22 cellular contexts compared by ENCODE assay signal in the genomic region with DNA sequence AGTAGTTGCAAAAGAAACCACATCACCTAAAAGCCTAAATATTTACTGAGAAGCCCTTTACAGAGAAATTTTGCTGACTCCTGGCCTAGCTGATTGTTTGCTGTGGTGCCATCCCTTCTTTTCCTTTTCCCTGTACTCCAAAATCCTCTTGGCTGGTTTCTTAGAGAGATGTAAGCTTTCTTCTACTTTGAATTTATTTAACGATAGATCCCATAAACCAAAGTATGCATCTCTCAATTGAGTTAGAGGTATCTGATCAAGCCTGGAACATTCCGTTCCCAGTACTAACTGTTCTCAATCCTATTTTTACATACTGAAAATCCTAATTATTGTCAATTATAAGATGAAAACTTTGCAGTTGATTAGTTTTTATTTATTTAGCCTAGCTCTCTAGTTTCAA. TPM values are rescaled to one million over a fixed set of nuclear protein-coding genes. Genes with fewer than 3 reads are reported as not detected.
DNase-seq lines count a peak whose midpoint lies in the region; ATAC-seq, FAIRE-seq and TF ChIP-seq lines count a peak whose summit lies in the region.
"Had no signal": no experiment of that assay in that cellular context is flagged by ENCODE, and none has a peak within 500 bp of the region (broad histone marks: within the 10 kb centered on the region; RNA-seq: fewer than 3 reads in every experiment).

No MANE protein-coding gene starts in this region.

- CTCF ChIA-PET in A549 (lab: Yijun Ruan, JAX), result no interaction called here

- FAIRE-seq in A549 (lab: Jason Lieb, UNC), result no peak
- FAIRE-seq: GM12878, keratinocyte, small intestine had no signal

- POLR2A ChIA-PET in A549 (lab: Yijun Ruan, JAX), result interaction anchor here (0.5 kb wide), 1 partner anchor 219 kb away, joined by 7 read pairs; no protein-coding TSS in a partner anchor

- H4K20me1 ChIP-seq in osteoblast (ENCODE audit: insufficient read depth, low read length), result no peaks in the 10 kb centered on the region

- ATAC-seq in A549 (no peak), GM21381 (IDR thresholded peaks at IDR 0.05; ENCODE audit: unreplicated experiment) (no peak)
- ATAC-seq: GM12878; naive thymus-derived CD8-positive, alpha-beta T cell had no signal

- peaks cover 18% of the 10 kb centered on the region for H3K4me1 ChIP-seq in A549
- H3K4me1 ChIP-seq in prostate gland (replicated peaks), result peaks cover 11% of the 10 kb centered on the region
- H3K4me1 ChIP-seq in osteoblast (ENCODE audit: insufficient read depth, low read length), result peaks cover 6% of the 10 kb centered on the region
- H3K4me1 ChIP-seq: uterus had no signal

- H3K36me3 ChIP-seq in prostate gland (no peaks in the 10 kb centered on the region), osteoblast (ENCODE audit: insufficient read depth, low read length) (no peaks in the 10 kb centered on the region)
- H3K36me3 ChIP-seq: uterus had no signal

- H3K4me2 ChIP-seq in A549, result 0 out of 3 replicates have a peak overlapping the region, but pooled peaks have one; percentile 24
- H3K4me2 ChIP-seq in osteoblast (ENCODE audit: insufficient read depth, low read length), result no peak overlapping the region

- DNase-seq in A549 (ENCODE audit: low read depth in 1 of 2, low spot score in 1 of 2) (no peak), LNCaP clone FGC (ENCODE audit: low read depth) (peak; percentile 50), epithelial cell of prostate (ENCODE audit: low read depth, low spot score) (no peak), prostate gland (ENCODE audit: low spot score) (peak; percentile 23), DMS 273 treated with DMSO at 0.1 percent for 48 hours (lab: John Stamatoyannopoulos, UW) (no peak), osteoblast (ENCODE audit: insufficient read length, low spot score, missing footprints) (no peak), NCI-H526 treated with DMSO at 0.1 percent for 48 hours (lab: John Stamatoyannopoulos, UW) (no peak)
- DNase-seq: activated CD4-positive, alpha-beta memory T cell treated with anti-CD3 and anti-CD28 coated beads, Interleukin-2, amount 10 ng/mL, durations not matched to agents 7 days and 5 days; activated naive CD4-positive, alpha-beta T cell treated with anti-CD3 and anti-CD28 coated beads, Interleukin-2, amount 10 ng/mL, durations not matched to agents 7 days and 5 days; hippocampal formation; MV-4-11; naive thymus-derived CD8-positive, alpha-beta T cell; posterior cingulate gyrus; small intestine; stimulated activated CD4-positive, alpha-beta T cell treated with anti-CD3 and anti-CD28 coated beads, Interleukin-2, amount 100 ng/mL, for 48 hours; T-helper 1 cell; uterus; WERI-Rb-1 had no signal

- H3K79me2 ChIP-seq in osteoblast (ENCODE audit: insufficient read depth, low read length), result peaks cover 36% of the 10 kb centered on the region

- intact Hi-C loops in prostate gland (cut with DNase I), result no loop called here

- no peak overlapping the region for H2AFZ ChIP-seq in osteoblast (ENCODE audit: low read length)

- no peaks in the 10 kb centered on the region for H3K27me3 ChIP-seq in prostate gland (replicated peaks; ENCODE audit: insufficient read depth)
- H3K27me3 ChIP-seq in osteoblast (ENCODE audit: insufficient read depth, low read length), result no peaks in the 10 kb centered on the region
- H3K27me3 ChIP-seq: uterus had no signal

- H3K9me3 ChIP-seq in A549 (no peaks in the 10 kb centered on the region), prostate gland (no peaks in the 10 kb centered on the region), osteoblast (ENCODE audit: low read depth, low read length) (no peaks in the 10 kb centered on the region)
- H3K9me3 ChIP-seq: HAP-1, uterus had no signal

- no peak for TF ChIP-seq EP300 in A549 (IDR thresholded peaks at IDR 0.05)

- TF ChIP-seq POLR2A in A549 (IDR thresholded peaks at IDR 0.05; ENCODE audit: low read length), result no peak
- TF ChIP-seq POLR2A in prostate gland (IDR thresholded peaks at IDR 0.05), result no peak

- no peak overlapping the region for H3K4me3 ChIP-seq in A549
- H3K4me3 ChIP-seq in LNCaP clone FGC (ENCODE audit: low read depth, low read length), result peak overlapping the region; percentile 30; the same call in 1 of the 2 replicates
- H3K4me3 ChIP-seq in prostate gland, result no peak overlapping the region
- no peak overlapping the region for H3K4me3 ChIP-seq in osteoblast (ENCODE audit: insufficient read depth, low read length)
- H3K4me3 ChIP-seq: GM12878, HAP-1, uterus had no signal

- no peak for TF ChIP-seq RAD21 in A549 (conservative IDR thresholded peaks at IDR 0.05 in 1 of 2, IDR thresholded peaks at IDR 0.05 in 1 of 2)

- WGBS in A549 (ENCODE audit: missing lambda C conversion rate), result 83% methylated on average over 2 of the region's 2 CpGs
- WGBS in prostate gland, result 27% methylated on average over 2 of the region's 2 CpGs

- H3K27ac ChIP-seq in A549 (no peak overlapping the region), epithelial cell of prostate (peak overlapping the region; percentile 19), prostate gland (peak overlapping the region; percentile 40 to 60), osteoblast (ENCODE audit: low read depth, low read length) (no peak overlapping the region)
- H3K27ac ChIP-seq: uterus, WERI-Rb-1 had no signal

- TF ChIP-seq CTCF in A549 (IDR thresholded peaks at IDR 0.05) (no peak), LNCaP clone FGC (IDR thresholded peaks at IDR 0.05; ENCODE audit: control insufficient read depth, extremely low read depth, insufficient read depth) (no peak), prostate gland (IDR thresholded peaks at IDR 0.05) (no peak), osteoblast (IDR thresholded peaks at IDR 0.05; ENCODE audit: extremely low read depth, low read depth, low read length) (no peak)

TF ChIP-seq in A549, 52 proteins besides CTCF, POLR2A, EP300 and RAD21 (continues in another document):
- no peak for TF ChIP-seq ZFP36 (IDR thresholded peaks at IDR 0.05; ENCODE audit: borderline replicate concordance, partially characterized antibody)
- TF ChIP-seq FOSB (CRISPR knock-in tag; IDR thresholded peaks at IDR 0.05), result no peak
- TF ChIP-seq BHLHE40 (IDR thresholded peaks at IDR 0.05; ENCODE audit: low read depth, low read length), result no peak
- TF ChIP-seq ZC3H11A (IDR thresholded peaks at IDR 0.05), result no peak
- TF ChIP-seq CEBPB (IDR thresholded peaks at IDR 0.05), result no peak
- TF ChIP-seq, protein P1, sequence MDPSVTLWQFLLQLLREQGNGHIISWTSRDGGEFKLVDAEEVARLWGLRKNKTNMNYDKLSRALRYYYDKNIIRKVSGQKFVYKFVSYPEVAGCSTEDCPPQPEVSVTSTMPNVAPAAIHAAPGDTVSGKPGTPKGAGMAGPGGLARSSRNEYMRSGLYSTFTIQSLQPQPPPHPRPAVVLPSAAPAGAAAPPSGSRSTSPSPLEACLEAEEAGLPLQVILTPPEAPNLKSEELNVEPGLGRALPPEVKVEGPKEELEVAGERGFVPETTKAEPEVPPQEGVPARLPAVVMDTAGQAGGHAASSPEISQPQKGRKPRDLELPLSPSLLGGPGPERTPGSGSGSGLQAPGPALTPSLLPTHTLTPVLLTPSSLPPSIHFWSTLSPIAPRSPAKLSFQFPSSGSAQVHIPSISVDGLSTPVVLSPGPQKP (IDR thresholded peaks at IDR 0.05; ENCODE audit: low read depth, low read length), result no peak
- no peak for TF ChIP-seq HOXB5 (CRISPR knock-in tag; IDR thresholded peaks at IDR 0.05)
- no peak for TF ChIP-seq RARB (CRISPR knock-in tag; IDR thresholded peaks at IDR 0.05)
- no peak for TF ChIP-seq CBX8 (IDR thresholded peaks at IDR 0.05)
- no peak for TF ChIP-seq GATA3 (IDR thresholded peaks at IDR 0.05; ENCODE audit: borderline replicate concordance)
- TF ChIP-seq FOXS1 (CRISPR knock-in tag; IDR thresholded peaks at IDR 0.05), result no peak
- TF ChIP-seq, protein P2, sequence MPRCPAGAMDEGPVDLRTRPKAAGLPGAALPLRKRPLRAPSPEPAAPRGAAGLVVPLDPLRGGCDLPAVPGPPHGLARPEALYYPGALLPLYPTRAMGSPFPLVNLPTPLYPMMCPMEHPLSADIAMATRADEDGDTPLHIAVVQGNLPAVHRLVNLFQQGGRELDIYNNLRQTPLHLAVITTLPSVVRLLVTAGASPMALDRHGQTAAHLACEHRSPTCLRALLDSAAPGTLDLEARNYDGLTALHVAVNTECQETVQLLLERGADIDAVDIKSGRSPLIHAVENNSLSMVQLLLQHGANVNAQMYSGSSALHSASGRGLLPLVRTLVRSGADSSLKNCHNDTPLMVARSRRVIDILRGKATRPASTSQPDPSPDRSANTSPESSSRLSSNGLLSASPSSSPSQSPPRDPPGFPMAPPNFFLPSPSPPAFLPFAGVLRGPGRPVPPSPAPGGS (IDR thresholded peaks at IDR 0.05), result no peak
- TF ChIP-seq, protein P3, sequence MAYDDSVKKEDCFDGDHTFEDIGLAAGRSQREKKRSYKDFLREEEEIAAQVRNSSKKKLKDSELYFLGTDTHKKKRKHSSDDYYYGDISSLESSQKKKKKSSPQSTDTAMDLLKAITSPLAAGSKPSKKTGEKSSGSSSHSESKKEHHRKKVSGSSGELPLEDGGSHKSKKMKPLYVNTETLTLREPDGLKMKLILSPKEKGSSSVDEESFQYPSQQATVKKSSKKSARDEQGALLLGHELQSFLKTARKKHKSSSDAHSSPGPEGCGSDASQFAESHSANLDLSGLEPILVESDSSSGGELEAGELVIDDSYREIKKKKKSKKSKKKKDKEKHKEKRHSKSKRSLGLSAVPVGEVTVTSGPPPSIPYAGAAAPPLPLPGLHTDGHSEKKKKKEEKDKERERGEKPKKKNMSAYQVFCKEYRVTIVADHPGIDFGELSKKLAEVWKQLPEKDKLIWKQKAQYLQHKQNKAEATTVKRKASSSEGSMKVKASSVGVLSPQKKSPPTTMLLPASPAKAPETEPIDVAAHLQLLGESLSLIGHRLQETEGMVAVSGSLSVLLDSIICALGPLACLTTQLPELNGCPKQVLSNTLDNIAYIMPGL (CRISPR knock-in tag; IDR thresholded peaks at IDR 0.05; ENCODE audit: borderline replicate concordance), result no peak
- TF ChIP-seq CHD4 (IDR thresholded peaks at IDR 0.05; ENCODE audit: borderline replicate concordance), result no peak
- TF ChIP-seq ZSCAN20 (CRISPR knock-in tag; IDR thresholded peaks at IDR 0.05), result no peak

RNA-seq across cellular contexts. Expression of a gene that starts 6.3 kb away (rescaled TPM):
- 42.8 and 54.7 TPM in 2 replicates for polyA plus RNA-seq in A549 (2011; rRNA removed)
- 13.8 and 15.1 TPM in 2 replicates for polyA plus RNA-seq in A549 (2012; cell fraction: cytosol; rRNA removed)
- polyA plus RNA-seq in A549 (2012; cell fraction: nucleus; rRNA removed), result 3.1 and 5.4 TPM in 2 replicates
- polyA plus RNA-seq in A549 (2017; fragmentation: RNase III; extraction: RNeasy Plus Mini Kit Qiagen cat#74134 plus additional on column Dnase treatment), result 26.3 to 33.8 TPM (median 29.8 TPM) in 3 replicates
- 6.6 and 9.3 TPM in 2 replicates for polyA minus RNA-seq in A549 (2011; rRNA and poly(A)+ RNA removed)
- total RNA-seq in prostate gland, result 10 to 100 TPM; 17.5 to 20.6 TPM
- total RNA-seq in osteoblast, result 20.3 and 20.6 TPM in 2 replicates

RNA-seq across cellular contexts. Expression of a gene that starts 6.6 kb away (rescaled TPM):
- polyA plus RNA-seq in A549 (2011; rRNA removed), result 35.5 and 41.6 TPM in 2 replicates
- 7.4 and 9.1 TPM in 2 replicates for polyA plus RNA-seq in A549 (2012; cell fraction: cytosol; rRNA removed)
- 2.6 and 8.5 TPM in 2 replicates for polyA plus RNA-seq in A549 (2012; cell fraction: nucleus; rRNA removed)
- polyA plus RNA-seq in A549 (2017; fragmentation: RNase III; extraction: RNeasy Plus Mini Kit Qiagen cat#74134 plus additional on column Dnase treatment), result 11.0 to 14.5 TPM (median 13.1 TPM) in 3 replicates
- 11.9 and 16.4 TPM in 2 replicates for polyA minus RNA-seq in A549 (2011; rRNA and poly(A)+ RNA removed)
- total RNA-seq in prostate gland, result 10 to 100 TPM in 1 of 2 donors, 1 to 10 TPM in 1; 7.7 to 17.3 TPM
- total RNA-seq in osteoblast, result 28.6 and 31.5 TPM in 2 replicates

Comparison
In these comparisons a context has a peak if more than half of its experiments do, and no peak if none do; other contexts are left out.
1. DNase-seq: peak in LNCaP clone FGC (single experiment) and prostate gland (single experiment); none in A549 (0 of 2), epithelial cell of prostate (single experiment), DMS 273 treated with DMSO at 0.1 percent for 48 hours (single experiment), osteoblast (single experiment) and NCI-H526 treated with DMSO at 0.1 percent for 48 hours (single experiment).
2. H3K27ac ChIP-seq: peak in epithelial cell of prostate (single experiment) and prostate gland (2 of 2); none in A549 (0 of 2) and osteoblast (single experiment).